9 cellular contexts compared by ENCODE assay signal in the genomic region with DNA sequence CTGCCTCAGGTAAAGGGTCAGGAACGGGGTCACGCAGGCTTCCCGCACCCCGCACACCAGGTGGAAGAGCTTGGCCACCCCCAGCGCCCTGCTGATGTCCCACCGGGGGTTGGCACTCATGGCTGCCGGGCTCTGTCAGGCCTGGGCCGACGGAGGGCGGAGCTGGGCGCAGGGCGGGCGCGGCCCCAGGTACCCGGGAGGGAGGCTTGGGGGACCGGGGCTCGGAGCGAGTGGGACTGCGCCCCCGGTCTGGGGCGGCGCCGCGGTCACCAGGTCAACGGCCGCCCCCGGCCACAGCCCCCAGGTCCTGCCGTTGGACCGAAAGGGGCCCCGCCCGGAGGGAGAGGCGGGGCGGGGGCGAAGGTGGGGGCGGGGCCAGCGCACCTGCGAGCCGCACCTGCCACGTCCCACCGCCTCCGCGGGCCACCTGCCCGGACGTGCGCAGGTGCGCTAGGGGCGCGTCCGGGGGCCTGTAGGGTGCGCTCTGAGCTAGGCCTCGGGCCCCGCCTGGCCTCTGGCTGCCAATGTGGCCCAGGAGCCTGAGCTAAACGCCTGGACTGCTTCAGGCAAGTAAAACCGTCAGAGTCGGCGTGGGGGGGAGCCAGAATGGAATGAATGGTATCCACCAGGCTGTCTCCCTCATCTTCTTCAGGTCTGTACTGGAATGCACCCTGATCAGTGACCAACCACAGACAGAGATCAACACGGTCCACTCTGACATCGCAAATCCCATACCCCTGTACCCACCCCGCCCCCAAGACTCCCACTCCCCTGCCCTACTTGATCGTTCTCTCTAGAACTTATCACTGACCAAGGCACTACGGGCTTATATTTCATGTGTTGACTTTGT. TPM values are rescaled to one million over a fixed set of nuclear protein-coding genes. Genes with fewer than 3 reads are reported as not detected.
A peak's percentile ranks its signal among the peaks of the same experiment; 100 is the strongest.
DNase-seq lines count a peak whose midpoint lies in the region; FAIRE-seq and TF ChIP-seq lines count a peak whose summit lies in the region.
"Had no signal": no experiment of that assay in that cellular context is flagged by ENCODE, and none has a peak within 500 bp of the region (broad histone marks: within the 10 kb centered on the region; RNA-seq: fewer than 3 reads in every experiment).

A gene with protein sequence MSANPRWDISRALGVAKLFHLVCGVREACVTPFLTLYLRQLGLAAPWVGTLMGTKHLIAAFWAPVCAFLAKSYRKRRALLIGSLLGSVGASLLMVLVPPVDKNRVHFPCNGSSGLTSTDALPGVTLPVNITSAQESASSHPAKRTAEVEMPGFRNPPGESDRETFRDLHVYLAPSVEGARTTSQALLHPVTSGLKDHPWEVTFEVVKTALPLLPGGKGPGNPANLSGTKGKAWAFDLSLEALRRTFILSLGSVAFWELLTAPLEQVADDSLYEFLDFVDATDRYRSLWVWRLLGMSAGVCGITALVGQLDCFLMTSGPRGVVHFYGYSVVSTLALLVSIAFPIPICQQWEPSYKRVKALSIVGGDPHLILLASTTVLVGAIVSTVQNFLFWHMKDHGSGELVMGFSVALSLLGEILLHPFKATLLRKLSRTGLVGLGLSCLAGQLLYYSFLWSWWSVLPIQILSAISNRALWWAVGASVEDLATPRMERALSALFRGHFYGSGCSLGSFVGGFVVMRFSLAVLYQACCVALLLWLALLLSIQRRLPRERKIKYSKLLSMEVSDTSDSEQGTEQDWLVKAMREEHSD (minus strand): TSS at position 365 of the 850 bp plus-strand sequence. CDS start 245 bp downstream, at position 120.

- peaks cover 0 to 3% (median 0%) of the 10 kb centered on the region in 3 donors for H3K36me3 Mint-ChIP-seq in immature natural killer cell

- H3K9me3 Mint-ChIP-seq in immature natural killer cell, result no peaks in the 10 kb centered on the region

- H3K4me1 ChIP-seq in iPS-18a (ENCODE audit: control insufficient read depth, low read depth, low read length), result peaks cover 10% of the 10 kb centered on the region
- H3K4me1 ChIP-seq in small intestine (ENCODE audit: control insufficient read depth in 2 of 2, insufficient read depth in 1 of 2, low read depth in 1 of 2, low read length in 1 of 2), result no peaks in the 10 kb centered on the region

- no peak for FAIRE-seq in small intestine (lab: Jason Lieb, UNC)

- H3K36me3 ChIP-seq in iPS-18a (ENCODE audit: control insufficient read depth, low read depth, low read length) (no peaks in the 10 kb centered on the region), small intestine (ENCODE audit: control insufficient read depth in 2 of 2, insufficient read depth in 2 of 2, low read length in 2 of 2) (no peaks in the 10 kb centered on the region)

- no peak within 1 kb of the TSS for H3K27ac Mint-ChIP-seq in immature natural killer cell

- H3K4me3 Mint-ChIP-seq in immature natural killer cell, result no peak within 1 kb of the TSS

- TF ChIP-seq CTCF in VCaP (conservative IDR thresholded peaks at IDR 0.05), result no peak

- 11 to 34% (median 26%) methylated on average over 32 to 61 of the region's 61 CpGs for WGBS in small intestine, 3 donors

- H3K27ac ChIP-seq in VCaP (peak within 1 kb of the TSS; percentile 66; the same call in 1 of the 2 replicates), iPS-18a (ENCODE audit: low read length) (no peak within 1 kb of the TSS), small intestine (ENCODE audit: low read depth in 1 of 2, low read length in 1 of 2) (peak within 1 kb of the TSS in 1 of 2 donors; percentile 16)

- H3K9ac ChIP-seq in iPS-18a (ENCODE audit: low read length), result no peak within 1 kb of the TSS

- H3K4me1 Mint-ChIP-seq in immature natural killer cell, result no peaks in the 10 kb centered on the region

- peaks cover 0 to 5% (median 0%) of the 10 kb centered on the region in 3 donors for H3K27me3 Mint-ChIP-seq in immature natural killer cell (ENCODE audit: low read depth in 3 of 3)

- DNase-seq in NCI-H2081 (lab: John Stamatoyannopoulos, UW) (peak; percentile 62 to 73), NCI-H2081 treated with DMSO at 0.1 percent for 48 hours (lab: John Stamatoyannopoulos, UW) (no peak), small intestine (peak; percentile 80), T-helper 1 cell (no peak), immature natural killer cell (no peak)
- no peak for DNase-seq in stimulated activated CD4-positive, alpha-beta T cell treated with anti-CD3 and anti-CD28 coated beads, Interleukin-15, amount 100 ng/mL, for 24 hours
- DNase-seq: KG1 had no signal

- H3K9me3 ChIP-seq in iPS-18a (ENCODE audit: control insufficient read depth, low read depth, low read length) (no peaks in the 10 kb centered on the region), small intestine (ENCODE audit: control insufficient read depth, low read depth) (no peaks in the 10 kb centered on the region)

- peaks cover 12% of the 10 kb centered on the region for H3K27me3 ChIP-seq in iPS-18a (ENCODE audit: control insufficient read depth, insufficient read depth, low read length)
- no peaks in the 10 kb centered on the region for H3K27me3 ChIP-seq in small intestine (ENCODE audit: control insufficient read depth in 2 of 2, insufficient read depth in 2 of 2, low read length in 2 of 2)

- peak within 1 kb of the TSS; percentile 57 for H3K4me3 ChIP-seq in iPS-18a (ENCODE audit: low read length)
- H3K4me3 ChIP-seq in small intestine (ENCODE audit: low read depth in 1 of 2, low read length in 2 of 2), result peak within 1 kb of the TSS; percentile 38 to 57

RNA-seq across cellular contexts. Expression of the gene that starts here (rescaled TPM):
- polyA plus RNA-seq in small intestine, result 1 to 10 TPM in 1 of 3 donors, under 1 TPM in 1, not detected in 1; 0.81 to 5.8 TPM
- polyA plus RNA-seq in immature natural killer cell, result not detected

Comparison
In these comparisons a context has a peak if more than half of its experiments do, and no peak if none do; other contexts are left out.
1. DNase-seq: peak in NCI-H2081 (2 of 2) and small intestine (single experiment); none in NCI-H2081 treated with DMSO at 0.1 percent for 48 hours (single experiment), T-helper 1 cell (0 of 5), immature natural killer cell (0 of 3) and stimulated activated CD4-positive, alpha-beta T cell treated with anti-CD3 and anti-CD28 coated beads, Interleukin-15, amount 100 ng/mL, for 24 hours (single experiment).